1 cellular context compared by ENCODE assay signal in genomic region chr15:25787381-25787780, GRCh38.
TF ChIP-seq lines count a peak whose summit lies in the region.

No MANE protein-coding gene starts in this region.

TF ChIP-seq in HepG2, 621 proteins besides CTCF, POLR2A, EP300 and RAD21 (continued from another document):
- TF ChIP-seq, protein P1, sequence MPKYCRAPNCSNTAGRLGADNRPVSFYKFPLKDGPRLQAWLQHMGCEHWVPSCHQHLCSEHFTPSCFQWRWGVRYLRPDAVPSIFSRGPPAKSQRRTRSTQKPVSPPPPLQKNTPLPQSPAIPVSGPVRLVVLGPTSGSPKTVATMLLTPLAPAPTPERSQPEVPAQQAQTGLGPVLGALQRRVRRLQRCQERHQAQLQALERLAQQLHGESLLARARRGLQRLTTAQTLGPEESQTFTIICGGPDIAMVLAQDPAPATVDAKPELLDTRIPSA (CRISPR knock-in tag; IDR thresholded peaks at IDR 0.05; ENCODE audit: borderline replicate concordance) = no peak
- no peak for TF ChIP-seq CBX1 (IDR thresholded peaks at IDR 0.05; ENCODE audit: low read depth)
